8 cellular contexts compared by ENCODE assay signal in genomic region chr1:161727343-161727924, GRCh38. TPM values are rescaled to one million over a fixed set of nuclear protein-coding genes. Genes with fewer than 3 reads are reported as not detected.
A peak's percentile ranks its signal among the peaks of the same experiment; 100 is the strongest.
DNase-seq lines count a peak whose midpoint lies in the region; ATAC-seq and TF ChIP-seq lines count a peak whose summit lies in the region.

No MANE protein-coding gene starts in this region.

- no peak overlapping the region for H3K23ac ChIP-seq in H9 (ENCODE audit: insufficient read length, low read depth, low read length)

- H3T11ph ChIP-seq in H9 (ENCODE audit: low read length): no peak overlapping the region

- no peaks in the 10 kb centered on the region for H3K79me1 ChIP-seq in H9 (ENCODE audit: insufficient read depth, low read depth, low read length, poor library complexity, severe bottlenecking)

- no peak overlapping the region for H3K56ac ChIP-seq in H9 (ENCODE audit: insufficient read length, low read depth, low read length)

- H2BK120ac ChIP-seq in H9 (ENCODE audit: low read depth, low read length, poor library complexity, severe bottlenecking): no peak overlapping the region

- H3K9ac ChIP-seq in H9 (ENCODE audit: extremely low read depth, insufficient read length, low read length): peak overlapping the region; percentile 75
- peak overlapping the region; percentile 73 for H3K9ac ChIP-seq in OCI-LY3 (ENCODE audit: low read length)

- H3K4ac ChIP-seq in H9 (ENCODE audit: low read depth, low read length): no peak overlapping the region

- H2BK12ac ChIP-seq in H9 (ENCODE audit: insufficient read length, low read depth, low read length): no peak overlapping the region

- H3K4me1 Mint-ChIP-seq in H9: peaks cover 15 to 30% of the 10 kb centered on the region in 2 experiments
- H3K4me1 Mint-ChIP-seq in stimulated activated memory B cell treated with anti-CD40 and anti-IgM and Interleukin-4, amounts not matched to agents 10 μg/mL and 1 μg/mL and 100 μg/mL, for 72 hours: peaks cover 49% of the 10 kb centered on the region

- in situ Hi-C loops in astrocyte of the cerebellum (cut with HindIII; ENCODE audit: low sequenced_read_pairs): loop anchor here (25.0 kb wide), 1 partner anchor 515 kb away; the partner anchor contains the start of genes APOA2, FCER1G and NDUFS2

- H3K36me3 ChIP-seq in OCI-LY3 (replicated peaks; ENCODE audit: low read depth, low read length): no peaks in the 10 kb centered on the region

- no peaks in the 10 kb centered on the region for H4K20me1 ChIP-seq in H9 (ENCODE audit: control insufficient read depth, insufficient read depth, insufficient read length)
- no peaks in the 10 kb centered on the region for H4K20me1 ChIP-seq in OCI-LY3 (ENCODE audit: insufficient read depth, low read length)

- no peaks in the 10 kb centered on the region for H3K79me2 ChIP-seq in H9 (ENCODE audit: insufficient read depth, low read length)
- no peaks in the 10 kb centered on the region; the same call in 1 of the 2 replicates for H3K79me2 ChIP-seq in OCI-LY3 (ENCODE audit: low read length)

- no peaks in the 10 kb centered on the region for H3K9me3 Mint-ChIP-seq in H9
- H3K9me3 Mint-ChIP-seq in stimulated activated memory B cell treated with anti-CD40 and anti-IgM and Interleukin-4, amounts not matched to agents 10 μg/mL and 1 μg/mL and 100 μg/mL, for 72 hours: no peaks in the 10 kb centered on the region

- H3K4me1 ChIP-seq in H9 (ENCODE audit: insufficient read depth, low read length): no peaks in the 10 kb centered on the region; the same call in 1 of the 2 replicates
- H3K4me1 ChIP-seq in OCI-LY3 (ENCODE audit: low read length): peaks cover 43% of the 10 kb centered on the region

- H3K9me3 ChIP-seq in H9 (ENCODE audit: control insufficient read depth, low read depth, low read length): no peaks in the 10 kb centered on the region
- H3K9me3 ChIP-seq in OCI-LY3 (ENCODE audit: insufficient read depth, low read length): no peaks in the 10 kb centered on the region

- ATAC-seq in stimulated activated memory B cell treated with anti-CD40 and anti-IgM and Interleukin-4, amounts not matched to agents 10 μg/mL and 1 μg/mL and 100 μg/mL, for 72 hours: peak; percentile 3

- H3K4me3 ChIP-seq in OCI-LY3 (ENCODE audit: low read length): peak overlapping the region; percentile 76
- H3K4me3 ChIP-seq in astrocyte of the cerebellum (ENCODE audit: low read depth, low read length): peak overlapping the region; percentile 63

- no peak overlapping the region for H2BK20ac ChIP-seq in H9 (ENCODE audit: low read depth, low read length, poor library complexity, severe bottlenecking)

- H3K4me3 Mint-ChIP-seq in H9: peak overlapping the region; percentile 78 to 92
- H3K4me3 Mint-ChIP-seq in stimulated activated memory B cell treated with anti-CD40 and anti-IgM and Interleukin-4, amounts not matched to agents 10 μg/mL and 1 μg/mL and 100 μg/mL, for 72 hours: peak overlapping the region; percentile 96

- no peak overlapping the region for H2AK5ac ChIP-seq in H9 (ENCODE audit: insufficient read length, low read length)

- no CpG with 5 or more reads among the region's 33 CpGs for WGBS in H9 (ENCODE audit: extremely low coverage, insufficient read length, low lambda C conversion rate)

- peak overlapping the region; percentile 86 for H3K18ac ChIP-seq in H9 (ENCODE audit: insufficient read length, low read depth, low read length)

- DNase-seq in GM04503 (ENCODE audit: low read depth): peak; percentile 70
- DNase-seq in H9: no peak
- peak; percentile 85 for DNase-seq in astrocyte of the cerebellum (ENCODE audit: low read depth)
- DNase-seq in inferior parietal cortex (ENCODE audit: extremely low spot score): peak; percentile 36
- DNase-seq in NCI-H2029 (lab: John Stamatoyannopoulos, UW): no peak
- no peak for DNase-seq in NCI-H146 (lab: John Stamatoyannopoulos, UW)

- TF ChIP-seq CTCF in H9 (conservative IDR thresholded peaks at IDR 0.05): no peak
- no peak for TF ChIP-seq CTCF in OCI-LY3 (IDR thresholded peaks at IDR 0.05; ENCODE audit: low read depth, low read length)
- no peak for TF ChIP-seq CTCF in astrocyte of the cerebellum (IDR thresholded peaks at IDR 0.05; ENCODE audit: low read depth, low read length, missing control alignments)

- no peak overlapping the region for H4K5ac ChIP-seq in H9 (ENCODE audit: insufficient read length, low read depth, low read length)

- H3K27ac ChIP-seq in H9 (ENCODE audit: insufficient read length, low read depth, low read length) (no peak overlapping the region), OCI-LY3 (ENCODE audit: low read length) (peak overlapping the region; percentile 43)

- peaks cover 9% of the 10 kb centered on the region for H3K23me2 ChIP-seq in H9 (ENCODE audit: insufficient read length, low read depth, low read length, poor library complexity, severe bottlenecking)

- H3K27me3 Mint-ChIP-seq in H9 (ENCODE audit: low read depth): peaks cover 67% of the 10 kb centered on the region
- H3K27me3 Mint-ChIP-seq in stimulated activated memory B cell treated with anti-CD40 and anti-IgM and Interleukin-4, amounts not matched to agents 10 μg/mL and 1 μg/mL and 100 μg/mL, for 72 hours: no peaks in the 10 kb centered on the region

- no peak overlapping the region for H2BK5ac ChIP-seq in H9 (ENCODE audit: insufficient read length, low read length)

- H3K36me3 Mint-ChIP-seq in H9 (ENCODE audit: insufficient read depth in 1 of 3, low read depth in 3 of 3): peaks cover 0 to 2% (median 0%) of the 10 kb centered on the region in 3 experiments; a peak in 2 of 7 replicates
- no peaks in the 10 kb centered on the region for H3K36me3 Mint-ChIP-seq in stimulated activated memory B cell treated with anti-CD40 and anti-IgM and Interleukin-4, amounts not matched to agents 10 μg/mL and 1 μg/mL and 100 μg/mL, for 72 hours

- H3K27me3 ChIP-seq in H9 (ENCODE audit: insufficient read depth, low read length) (peaks cover 14% of the 10 kb centered on the region; the same call in 1 of the 2 replicates), OCI-LY3 (ENCODE audit: low read depth, low read length) (no peaks in the 10 kb centered on the region)

- no peak overlapping the region for H4K91ac ChIP-seq in H9 (ENCODE audit: insufficient read length, low read depth, low read length)

- H2BK15ac ChIP-seq in H9 (ENCODE audit: low read depth, low read length): no peak overlapping the region

- no peak overlapping the region; a peak in 1 of 7 replicates for H3K27ac Mint-ChIP-seq in H9
- H3K27ac Mint-ChIP-seq in stimulated activated memory B cell treated with anti-CD40 and anti-IgM and Interleukin-4, amounts not matched to agents 10 μg/mL and 1 μg/mL and 100 μg/mL, for 72 hours: peak overlapping the region; percentile 86

- H2AFZ ChIP-seq in H9 (ENCODE audit: low read length): no peak overlapping the region
- peak overlapping the region; percentile 39 for H2AFZ ChIP-seq in OCI-LY3 (ENCODE audit: low read depth, low read length)

- peak overlapping the region; percentile 98 for H3K4me2 ChIP-seq in H9 (ENCODE audit: insufficient read depth, insufficient read length, low read length)
- peak overlapping the region; percentile 83 for H3K4me2 ChIP-seq in OCI-LY3 (ENCODE audit: low read length)

- H3K14ac ChIP-seq in H9 (ENCODE audit: insufficient read depth, low read length): peak overlapping the region; percentile 88

- no peak overlapping the region for H4K8ac ChIP-seq in H9 (replicated peaks; ENCODE audit: insufficient read length, low read depth, low read length)

RNA-seq across cellular contexts. Expression of gene FCRLB, which starts 6.1 kb away (rescaled TPM):
- total RNA-seq in H9 (2021): 0.18 TPM in 1 of 2 replicates, not detected in the other

RNA-seq across cellular contexts. Expression of gene FCRLA, which starts 20.4 kb away (rescaled TPM):
- total RNA-seq in H9 (2021): not detected in 2 replicates

RNA-seq across cellular contexts. Expression of gene DUSP12, which starts 22.2 kb away (rescaled TPM):
- 23.2 and 28.0 TPM in 2 replicates for total RNA-seq in H9 (2021)

RNA-seq across cellular contexts. Expression of gene ATF6, which starts 38.7 kb away (rescaled TPM):
- 10.4 and 11.2 TPM in 2 replicates for total RNA-seq in H9 (2021)

Comparison
In these comparisons a context has a peak if more than half of its experiments do, and no peak if none do; other contexts are left out.
1. DNase-seq: peak in GM04503 (single experiment), astrocyte of the cerebellum (single experiment) and inferior parietal cortex (single experiment); none in H9 (single experiment), NCI-H2029 (single experiment) and NCI-H146 (single experiment).